Comparison of ENCODE assay signal across 16 cellular contexts in the genomic region with DNA sequence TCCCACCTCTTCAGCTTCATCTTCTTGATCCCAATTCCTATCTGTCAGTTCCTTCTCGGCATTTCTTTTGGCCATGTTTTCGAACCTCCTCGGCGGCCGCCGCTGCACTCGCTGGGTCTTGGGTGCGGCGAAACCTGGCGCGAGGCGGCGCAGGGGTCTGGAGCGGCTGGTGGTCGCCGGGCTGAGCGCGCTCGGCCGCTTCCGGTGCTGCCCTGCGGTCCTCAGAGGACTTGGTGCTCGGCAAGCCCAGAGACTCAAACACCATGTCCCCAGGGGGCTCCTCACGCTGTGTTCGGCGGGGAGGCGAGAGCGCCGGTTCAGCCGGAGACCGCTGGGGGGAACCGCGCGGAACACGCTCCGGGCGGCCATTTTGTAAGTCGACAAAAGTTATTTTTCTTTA. TPM values are rescaled to one million over a fixed set of nuclear protein-coding genes. Genes with fewer than 3 reads are reported as not detected.
"Had no signal": no experiment of that assay in that cellular context is flagged by ENCODE, and none has a peak within 500 bp of the region (broad histone marks: within the 10 kb centered on the region; RNA-seq: fewer than 3 reads in every experiment).

No MANE protein-coding gene starts in this region.

- DNase-seq: activated CD4-positive, alpha-beta memory T cell treated with anti-CD3 and anti-CD28 coated beads for 36 hours; activated CD4-positive, CD25-positive, alpha-beta regulatory T cell treated with anti-CD3 and anti-CD28 coated beads, Interleukin-2, amount 50 U/mL, for 72 hours; activated effector memory CD4-positive, alpha-beta T cell treated with anti-CD3 and anti-CD28 coated beads, Interleukin-2, amount 50 U/mL, for 16 hours; activated T-cell treated with anti-CD3 and anti-CD28 coated beads, Interleukin-2, amount 50 U/mL, for 4 hours; cortex of kidney; effector CD8-positive, alpha-beta T cell; glutamatergic neuron; left lung; mesenchymal stem cell; occipital lobe; stimulated activated CD4-positive, alpha-beta T cell treated with anti-CD3 and anti-CD28 coated beads, Interleukin-15, amount 100 ng/mL, for 24 hours; stimulated activated CD4-positive, alpha-beta T cell treated with anti-CD3 and anti-CD28 coated beads, Interleukin-4, amount 100 ng/mL, for 4 hours; stomach; thyroid gland had no signal

- H3K27me3 ChIP-seq: thyroid gland had no signal

- FAIRE-seq: urothelium cell line had no signal

- H3K4me1 ChIP-seq: left lung, thyroid gland had no signal

- ATAC-seq: activated T-cell treated with anti-CD3 and anti-CD28 coated beads, Interleukin-2, amount 50 U/mL, for 4 hours; left lung; natural killer cell treated with Interleukin-12 subunit alpha and Interleukin-12 subunit beta and Interleukin-15 and Interleukin-18, amount 100 ng/mL, for 72 hours had no signal

- H3K27ac ChIP-seq: left lung, stomach, thyroid gland had no signal

- H3K9me3 ChIP-seq: left lung, stomach, thyroid gland had no signal

- H3K36me3 ChIP-seq: left lung, stomach, thyroid gland had no signal

- H3K4me3 ChIP-seq: left lung, thyroid gland had no signal

RNA-seq across cellular contexts. Expression of gene PPP1R36, which starts 51.8 kb away (rescaled TPM):
- total RNA-seq: activated T-cell treated with anti-CD3 and anti-CD28 coated beads, Interleukin-2, amount 50 U/mL, for 4 hours had no signal
